8 cellular contexts compared by ENCODE assay signal in genomic region chr3:194985031-194985578, GRCh38.
DNase-seq lines count a peak whose midpoint lies in the region; ATAC-seq and TF ChIP-seq lines count a peak whose summit lies in the region.

No MANE protein-coding gene starts in this region.

- H3K4me3 ChIP-seq in vagina, result peak overlapping the region; percentile 26 to 43

- H3K9me3 ChIP-seq in vagina, result no peaks in the 10 kb centered on the region

- H3K27ac ChIP-seq in vagina, result no peak overlapping the region

- no peak for ATAC-seq in GM19035 (IDR thresholded peaks at IDR 0.05; ENCODE audit: unreplicated experiment)

- no peak for TF ChIP-seq CTCF in vagina (IDR thresholded peaks at IDR 0.05)

- H3K27me3 ChIP-seq in vagina, result no peaks in the 10 kb centered on the region

- TF ChIP-seq POLR2A in vagina (IDR thresholded peaks at IDR 0.05), result no peak

- peaks cover 8% of the 10 kb centered on the region for H3K4me1 ChIP-seq in vagina

- peak; percentile 41 for DNase-seq in activated CD8-positive, alpha-beta memory T cell treated with anti-CD3 and anti-CD28 coated beads for 24 hours
- DNase-seq in activated CD8-positive, alpha-beta memory T cell treated with anti-CD3 and anti-CD28 coated beads, Interleukin-2, amount 50 U/mL, for 4 hours, result no peak
- peak; percentile 44 for DNase-seq in epidermal melanocyte (ENCODE audit: insufficient read length, low spot score)
- DNase-seq in midbrain (lab: John Stamatoyannopoulos, UW), result peak; percentile 17
- peak; percentile 87 to 91 for DNase-seq in vagina (ENCODE audit: extremely low spot score in 2 of 2)
- DNase-seq in UCSD-AML1 (lab: John Stamatoyannopoulos, UW; ENCODE audit: unreplicated experiment), result no peak
- DNase-seq in D341Med (ENCODE audit: low spot score), result no peak

- intact Hi-C loops in vagina (cut with DNase I), result no loop called here

- no peaks in the 10 kb centered on the region for H3K36me3 ChIP-seq in vagina

Comparison
In these comparisons a context has a peak if more than half of its experiments do, and no peak if none do; other contexts are left out.
1. DNase-seq: peak in activated CD8-positive, alpha-beta memory T cell treated with anti-CD3 and anti-CD28 coated beads for 24 hours (single experiment), epidermal melanocyte (single experiment), midbrain (single experiment) and vagina (2 of 2); none in activated CD8-positive, alpha-beta memory T cell treated with anti-CD3 and anti-CD28 coated beads, Interleukin-2, amount 50 U/mL, for 4 hours (single experiment), UCSD-AML1 (single experiment) and D341Med (single experiment).